13 cellular contexts compared by ENCODE assay signal in genomic region chr14:91155626-91156089, GRCh38. TPM values are rescaled to one million over a fixed set of nuclear protein-coding genes. Genes with fewer than 3 reads are reported as not detected.
DNase-seq lines count a peak whose midpoint lies in the region; FAIRE-seq and TF ChIP-seq lines count a peak whose summit lies in the region.
"Had no signal": no experiment of that assay in that cellular context is flagged by ENCODE, and none has a peak within 500 bp of the region (broad histone marks: within the 10 kb centered on the region; RNA-seq: fewer than 3 reads in every experiment).

No MANE protein-coding gene starts in this region.

- no peak overlapping the region for H3K27ac ChIP-seq in colonic mucosa
- H3K27ac ChIP-seq in kidney (ENCODE audit: low read depth in 2 of 2, low read length in 2 of 2) = no peak overlapping the region

- DNase-seq in T-helper 2 cell treated with Interferon-gamma antibody and Interleukin-4, amounts not matched to agents 5 μg/mL and 100 μg/mL, for 36 hours (ENCODE audit: low spot score) = no peak
- DNase-seq in T-helper 2 cell (no peak), colonic mucosa (peak; percentile 45), retinal pigment epithelial cell (ENCODE audit: low read depth) (no peak), kidney (no peak), occipital lobe (lab: John Stamatoyannopoulos, UW) (no peak)
- no peak for DNase-seq in activated naive CD4-positive, alpha-beta T cell treated with Interleukin-2 at 50 U/mL for 16 hours
- DNase-seq: activated CD8-positive, alpha-beta memory T cell treated with anti-CD3 and anti-CD28 coated beads, Interleukin-2, amount 10 ng/mL, durations not matched to agents 7 days and 5 days had no signal

- H3K4me1 ChIP-seq in colonic mucosa (peaks cover 20% of the 10 kb centered on the region), kidney (ENCODE audit: control insufficient read depth in 1 of 2, insufficient read depth in 1 of 2, low read depth in 1 of 2, low read length in 2 of 2) (peaks cover 6 to 7% of the 10 kb centered on the region in 2 donors)

- H3K27ac Mint-ChIP-seq in T-helper 2 cell treated with Interferon-gamma antibody and Interleukin-4, amounts not matched to agents 5 μg/mL and 100 μg/mL, for 36 hours = peak overlapping the region; percentile 57
- H3K27ac Mint-ChIP-seq: activated CD8-positive, alpha-beta memory T cell treated with anti-CD3 and anti-CD28 coated beads, Interleukin-2, amount 10 ng/mL, durations not matched to agents 7 days and 5 days had no signal

- no peaks in the 10 kb centered on the region for H3K27me3 ChIP-seq in colonic mucosa
- H3K27me3 ChIP-seq: MG63 had no signal

- no peaks in the 10 kb centered on the region for H3K27me3 Mint-ChIP-seq in T-helper 2 cell treated with Interferon-gamma antibody and Interleukin-4, amounts not matched to agents 5 μg/mL and 100 μg/mL, for 36 hours (ENCODE audit: low read depth)
- H3K27me3 Mint-ChIP-seq: activated CD8-positive, alpha-beta memory T cell treated with anti-CD3 and anti-CD28 coated beads, Interleukin-2, amount 10 ng/mL, durations not matched to agents 7 days and 5 days had no signal

- H3K4me3 ChIP-seq in colonic mucosa = no peak overlapping the region
- no peak overlapping the region for H3K4me3 ChIP-seq in retinal pigment epithelial cell (ENCODE audit: low read length)
- H3K4me3 ChIP-seq in kidney (ENCODE audit: low read length in 2 of 2) = no peak overlapping the region
- H3K4me3 ChIP-seq: MG63 had no signal

- intact Hi-C loops in colonic mucosa (cut with DNase I) = no loop called here
- intact Hi-C loops in kidney (cut with DNase I) = no loop called here

- no peaks in the 10 kb centered on the region for H3K9me3 Mint-ChIP-seq in T-helper 2 cell treated with Interferon-gamma antibody and Interleukin-4, amounts not matched to agents 5 μg/mL and 100 μg/mL, for 36 hours

- peaks cover 49% of the 10 kb centered on the region for H3K36me3 Mint-ChIP-seq in T-helper 2 cell treated with Interferon-gamma antibody and Interleukin-4, amounts not matched to agents 5 μg/mL and 100 μg/mL, for 36 hours (ENCODE audit: low read depth)

- H3K9ac ChIP-seq in colonic mucosa (ENCODE audit: low read depth in 2 of 2, low read length in 2 of 2) (no peak overlapping the region), kidney (ENCODE audit: low read length in 2 of 2) (no peak overlapping the region)
- H3K9ac ChIP-seq: SK-N-SH had no signal

- H3K4me1 Mint-ChIP-seq in T-helper 2 cell treated with Interferon-gamma antibody and Interleukin-4, amounts not matched to agents 5 μg/mL and 100 μg/mL, for 36 hours (ENCODE audit: low read depth) = peaks cover 14% of the 10 kb centered on the region

- no peak for FAIRE-seq in kidney (lab: Jason Lieb, UNC)
- FAIRE-seq: A204.1, keratinocyte had no signal

- H3K9me3 ChIP-seq in colonic mucosa = no peaks in the 10 kb centered on the region
- H3K9me3 ChIP-seq in kidney (ENCODE audit: control insufficient read depth in 1 of 2, low read length in 2 of 2) = no peaks in the 10 kb centered on the region
- H3K9me3 ChIP-seq: MG63, SK-N-SH had no signal

- H3K4me3 Mint-ChIP-seq in T-helper 2 cell treated with Interferon-gamma antibody and Interleukin-4, amounts not matched to agents 5 μg/mL and 100 μg/mL, for 36 hours = no peak overlapping the region
- H3K4me3 Mint-ChIP-seq: activated CD8-positive, alpha-beta memory T cell treated with anti-CD3 and anti-CD28 coated beads, Interleukin-2, amount 10 ng/mL, durations not matched to agents 7 days and 5 days had no signal

- H3K36me3 ChIP-seq in colonic mucosa (peaks cover 7% of the 10 kb centered on the region), kidney (ENCODE audit: control insufficient read depth in 1 of 2, insufficient read depth in 2 of 2, low read length in 2 of 2) (peaks cover 13 to 20% of the 10 kb centered on the region in 2 donors)
- H3K36me3 ChIP-seq: MG63 had no signal

- TF ChIP-seq CTCF in LNCAP (IDR thresholded peaks at IDR 0.05) (peak; percentile 39; the same call in 1 of the 2 replicates), colonic mucosa (IDR thresholded peaks at IDR 0.05) (no peak), retinal pigment epithelial cell (conservative IDR thresholded peaks at IDR 0.05; ENCODE audit: low read depth, low read length) (peak; percentile 12), kidney (IDR thresholded peaks at IDR 0.05; ENCODE audit: borderline replicate concordance, extremely low read depth, insufficient read depth) (no peak)

RNA-seq across cellular contexts. Expression of gene DGLUCY, which starts 41.8 kb away (rescaled TPM):
- total RNA-seq in colonic mucosa (100 to 1,000 TPM in 1 of 2 donors, 10 to 100 TPM in 1; 67.3 to 105 TPM), kidney (79.7 TPM), occipital lobe (20.1 TPM)
- 83.4 TPM for polyA plus RNA-seq in kidney (ENCODE audit: insufficient read depth, low read depth, low replicate concordance)

Comparison
In these comparisons a context has a peak if more than half of its experiments do, and no peak if none do; other contexts are left out.
1. CTCF ChIP-seq: peak in LNCAP (single experiment) and retinal pigment epithelial cell (single experiment); none in colonic mucosa (single experiment) and kidney (single experiment).